ENCODE assay signal across 13 cellular contexts in the genomic region with DNA sequence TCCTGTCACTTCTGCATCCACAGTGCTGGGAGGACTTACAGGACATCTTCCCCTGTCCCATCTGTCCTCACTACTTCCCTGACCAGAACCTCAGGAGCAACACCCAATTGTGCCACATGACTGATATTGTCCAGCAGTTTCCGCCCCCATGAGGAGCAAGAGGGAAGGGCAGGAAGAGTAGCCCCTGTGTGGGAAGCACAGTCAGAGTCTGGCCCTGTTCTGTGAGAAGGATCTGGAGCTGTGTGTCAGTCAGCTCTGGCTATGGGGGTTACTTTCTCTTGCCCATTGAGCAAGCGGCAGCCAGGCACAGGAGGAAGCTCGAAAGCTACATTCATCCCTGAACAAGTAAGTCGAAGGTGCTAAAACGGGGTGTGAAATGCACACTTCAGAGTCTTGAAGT. TPM values are rescaled to one million over a fixed set of nuclear protein-coding genes. Genes with fewer than 3 reads are reported as not detected.
DNase-seq lines count a peak whose midpoint lies in the region; ATAC-seq, FAIRE-seq and TF ChIP-seq lines count a peak whose summit lies in the region.
"Had no signal": no experiment of that assay in that cellular context is flagged by ENCODE, and none has a peak within 500 bp of the region (broad histone marks: within the 10 kb centered on the region; RNA-seq: fewer than 3 reads in every experiment).

No MANE protein-coding gene starts in this region.

- 80% methylated on average over 5 of the region's 5 CpGs; no CpG with 5 or more reads in 1 of the 2 experiments for WGBS in H1 (ENCODE audit: extremely low coverage in 1 of 2, insufficient coverage in 1 of 2, insufficient read length in 1 of 2, insufficient replicate concordance in 2 of 2, low coverage in 1 of 2, low lambda C conversion rate in 2 of 2, missing lambda C conversion rate in 1 of 2), 2 experiments

- H3K27me3 ChIP-seq in H1 (replicated peaks in 1 of 4; ENCODE audit: control insufficient read depth in 3 of 4, extremely low read depth in 1 of 4, insufficient read depth in 3 of 4, low read length in 3 of 4), result no peaks in the 10 kb centered on the region
- H3K27me3 ChIP-seq in upper lobe of right lung, result no peaks in the 10 kb centered on the region

- H4K5ac ChIP-seq in H1 (ENCODE audit: insufficient read length, low read depth, low read length), result no peak overlapping the region

- no peak overlapping the region for H2BK15ac ChIP-seq in H1 (ENCODE audit: low read length)

- no peak for TF ChIP-seq EP300 in H1 (IDR thresholded peaks at IDR 0.05; ENCODE audit: borderline replicate concordance in 1 of 2, low read depth in 2 of 2, low read length in 2 of 2)

- H2AFZ ChIP-seq in H1 (ENCODE audit: low read length), result peak overlapping the region; percentile 99

- H3K9me3 ChIP-seq in H1 (ENCODE audit: insufficient read depth in 2 of 2, low read depth in 1 of 2, low read length in 1 of 2) (peaks cover 0 to 3% of the 10 kb centered on the region in 2 experiments; a peak in 1 of 4 replicates), upper lobe of right lung (no peaks in the 10 kb centered on the region)

- no peak overlapping the region for H2BK5ac ChIP-seq in H1 (ENCODE audit: low read depth, low read length)

- H3K56ac ChIP-seq in H1 (replicated peaks; ENCODE audit: insufficient read length, low read depth, low read length), result no peak overlapping the region

- no peak overlapping the region for H3K27ac Mint-ChIP-seq in natural killer cell treated with Interleukin-12 subunit alpha and Interleukin-12 subunit beta and Interleukin-15 and Interleukin-18, amount 100 ng/mL, for 72 hours
- no peak overlapping the region for H3K27ac Mint-ChIP-seq in natural killer cell
- H3K27ac Mint-ChIP-seq: CD8-positive, alpha-beta T cell; immature natural killer cell had no signal

- H2AK5ac ChIP-seq in H1 (ENCODE audit: low read depth, low read length), result no peak overlapping the region

- TF ChIP-seq POLR2A in H1 (IDR thresholded peaks at IDR 0.05; ENCODE audit: control extremely low read depth in 1 of 2, low read depth in 2 of 2, low read length in 2 of 2), result no peak

- FAIRE-seq in HTR-8/SVneo (lab: Jason Lieb, UNC), result peak; percentile 44
- FAIRE-seq in H1 (lab: Jason Lieb, UNC), result peak; percentile 68

- H4K8ac ChIP-seq in H1 (ENCODE audit: extremely low read depth, insufficient read depth, low read length), result no peak overlapping the region

- no peak overlapping the region for H3K4me3 ChIP-seq in H1 (ENCODE audit: extremely low read depth in 1 of 4, insufficient read depth in 2 of 4, low read depth in 3 of 4, low read length in 4 of 4)
- no peak overlapping the region for H3K4me3 ChIP-seq in upper lobe of right lung

- no peak overlapping the region for H3K23ac ChIP-seq in H1 (ENCODE audit: insufficient read length)

- no peak for DNase-seq in natural killer cell treated with Interleukin-12 subunit alpha and Interleukin-12 subunit beta and Interleukin-15 and Interleukin-18, amount 100 ng/mL, for 72 hours (ENCODE audit: low spot score)
- DNase-seq in natural killer cell, result no peak
- DNase-seq in HTR-8/SVneo (ENCODE audit: insufficient read length, low spot score), result no peak
- peak in 1 of 2 experiments; percentile 66 for DNase-seq in H1 (ENCODE audit: low read depth in 1 of 2, low spot score in 2 of 2)
- DNase-seq in upper lobe of right lung, result no peak
- no peak for DNase-seq in DMS153 (lab: John Stamatoyannopoulos, UW)
- no peak for DNase-seq in stimulated activated naive CD4-positive, alpha-beta T cell (lab: John Stamatoyannopoulos, UW)
- no peak for DNase-seq in GM19240 (ENCODE audit: insufficient read length, low spot score)
- DNase-seq: caudate nucleus; CD8-positive, alpha-beta T cell; immature natural killer cell; RPMI8226 had no signal

- H3K4me1 ChIP-seq in H1 (replicated peaks in 1 of 4; ENCODE audit: control insufficient read depth in 3 of 4, insufficient read depth in 4 of 4, low read length in 3 of 4), result no peaks in the 10 kb centered on the region
- H3K4me1 ChIP-seq in upper lobe of right lung, result no peaks in the 10 kb centered on the region

- peaks cover 0 to 10% of the 10 kb centered on the region in 2 donors for H3K4me1 Mint-ChIP-seq in natural killer cell treated with Interleukin-12 subunit alpha and Interleukin-12 subunit beta and Interleukin-15 and Interleukin-18, amount 100 ng/mL, for 72 hours (ENCODE audit: low read depth in 2 of 2)
- H3K4me1 Mint-ChIP-seq in natural killer cell, result no peaks in the 10 kb centered on the region
- H3K4me1 Mint-ChIP-seq: immature natural killer cell had no signal

- no peaks in the 10 kb centered on the region for H3K79me1 ChIP-seq in H1 (ENCODE audit: low read depth, low read length)

- H3K9me3 Mint-ChIP-seq in natural killer cell treated with Interleukin-12 subunit alpha and Interleukin-12 subunit beta and Interleukin-15 and Interleukin-18, amount 100 ng/mL, for 72 hours, result no peaks in the 10 kb centered on the region
- H3K9me3 Mint-ChIP-seq in natural killer cell, result no peaks in the 10 kb centered on the region
- H3K9me3 Mint-ChIP-seq: CD8-positive, alpha-beta T cell had no signal

- H3K79me2 ChIP-seq in H1 (ENCODE audit: control insufficient read depth in 1 of 2, insufficient read depth in 2 of 2, low read length in 2 of 2), result no peaks in the 10 kb centered on the region

- H3K4ac ChIP-seq in H1 (replicated peaks; ENCODE audit: insufficient read length, low read depth, low read length), result no peak overlapping the region

- peak; percentile 45 to 62 for TF ChIP-seq RAD21 in H1 (IDR thresholded peaks at IDR 0.05 in 1 of 2, conservative IDR thresholded peaks at IDR 0.05 in 1 of 2; ENCODE audit: low read depth in 2 of 2, low read length in 2 of 2)

- POLR2A ChIA-PET in H1 (lab: Charles Lee; ENCODE audit: partially characterized antibody), result no interaction called here

- no peak overlapping the region for H3K4me3 Mint-ChIP-seq in natural killer cell treated with Interleukin-12 subunit alpha and Interleukin-12 subunit beta and Interleukin-15 and Interleukin-18, amount 100 ng/mL, for 72 hours
- H3K4me3 Mint-ChIP-seq in natural killer cell, result no peak overlapping the region
- H3K4me3 Mint-ChIP-seq: CD8-positive, alpha-beta T cell; immature natural killer cell had no signal

- no peak overlapping the region for H2BK120ac ChIP-seq in H1 (replicated peaks; ENCODE audit: low read depth, low read length)

- no peaks in the 10 kb centered on the region for H3K36me3 Mint-ChIP-seq in natural killer cell treated with Interleukin-12 subunit alpha and Interleukin-12 subunit beta and Interleukin-15 and Interleukin-18, amount 100 ng/mL, for 72 hours
- H3K36me3 Mint-ChIP-seq in natural killer cell, result no peaks in the 10 kb centered on the region
- H3K36me3 Mint-ChIP-seq: CD8-positive, alpha-beta T cell; immature natural killer cell had no signal

- no peak overlapping the region for H3K18ac ChIP-seq in H1 (ENCODE audit: extremely low read depth, low read length)

- H3K27me3 Mint-ChIP-seq in natural killer cell treated with Interleukin-12 subunit alpha and Interleukin-12 subunit beta and Interleukin-15 and Interleukin-18, amount 100 ng/mL, for 72 hours, result peaks cover 5 to 8% of the 10 kb centered on the region in 2 donors
- peaks cover 6 to 8% of the 10 kb centered on the region in 2 donors for H3K27me3 Mint-ChIP-seq in natural killer cell (ENCODE audit: low read depth in 2 of 2)

- H4K91ac ChIP-seq in H1 (replicated peaks; ENCODE audit: insufficient read length, low read length), result no peak overlapping the region

- CTCF ChIA-PET in H1 (lab: Charles Lee; ENCODE audit: partially characterized antibody), result interaction anchor here (0.5 to 3.1 kb wide), 31 partner anchors 10 to 477 kb away, joined by 3 to 19 read pairs (median 4); partner anchors contain the start of gene TRIM75

- TF ChIP-seq CTCF in natural killer cell (IDR thresholded peaks at IDR 0.05), result no peak
- TF ChIP-seq CTCF in H1 (IDR thresholded peaks at IDR 0.05; ENCODE audit: control extremely low read depth in 1 of 3, insufficient read depth in 1 of 3, low read depth in 1 of 3, low read length in 3 of 3), result peak; percentile 45 to 82 (median 71); a peak in 3 of 4 replicates
- no peak for TF ChIP-seq CTCF in upper lobe of right lung (IDR thresholded peaks at IDR 0.05)

- H3K36me3 ChIP-seq in H1 (ENCODE audit: control insufficient read depth in 2 of 4, insufficient read depth in 4 of 4, low read length in 3 of 4), result no peaks in the 10 kb centered on the region
- H3K36me3 ChIP-seq in upper lobe of right lung, result no peaks in the 10 kb centered on the region

- peak; percentile 81 to 92 for ATAC-seq in natural killer cell treated with Interleukin-12 subunit alpha and Interleukin-12 subunit beta and Interleukin-15 and Interleukin-18, amount 100 ng/mL, for 72 hours
- ATAC-seq in natural killer cell, result no peak
- peak; percentile 48 for ATAC-seq in upper lobe of right lung
- ATAC-seq: CD8-positive, alpha-beta T cell had no signal

- H2BK20ac ChIP-seq in H1 (ENCODE audit: low read length), result no peak overlapping the region

- H3K27ac ChIP-seq in H1 (ENCODE audit: low read depth, low read length) (no peak overlapping the region), upper lobe of right lung (no peak overlapping the region)

- H4K20me1 ChIP-seq in H1 (replicated peaks in 1 of 2; ENCODE audit: control insufficient read depth in 1 of 2, insufficient read depth in 2 of 2, low read length in 2 of 2), result no peaks in the 10 kb centered on the region

- no peak overlapping the region for H3K14ac ChIP-seq in H1 (ENCODE audit: insufficient read length)

- H3K9ac ChIP-seq in H1 (replicated peaks in 1 of 4; ENCODE audit: extremely low read depth in 1 of 4, low read depth in 3 of 4, low read length in 3 of 4), result no peak overlapping the region

- H2BK12ac ChIP-seq in H1 (ENCODE audit: low read depth, low read length), result no peak overlapping the region

- no peaks in the 10 kb centered on the region for H3K23me2 ChIP-seq in H1 (ENCODE audit: low read depth, low read length)

- H3K4me2 ChIP-seq in H1 (ENCODE audit: insufficient read depth in 1 of 2, low read depth in 2 of 2, low read length in 2 of 2), result no peak overlapping the region

- intact Hi-C loops in natural killer cell (cut with micrococcal nuclease), result no loop called here
- intact Hi-C loops in upper lobe of right lung (cut with DNase I), result no loop called here

RNA-seq across cellular contexts. Expression of gene TRIM60, which starts 14.8 kb away (rescaled TPM):
- not detected for total RNA-seq in natural killer cell treated with Interleukin-12 subunit alpha and Interleukin-12 subunit beta and Interleukin-15 and Interleukin-18, amount 100 ng/mL, for 72 hours
- total RNA-seq in natural killer cell (not detected), upper lobe of right lung (not detected)
- total RNA-seq in H1 (2021; fragmentation: NEBNext Ultra II Directional; extraction: Animal tissue kit (Norgen Biotek cat#: 25700)), result not detected in 2 replicates
- polyA plus RNA-seq in H1 (2011; rRNA removed), result not detected in 2 replicates
- polyA plus RNA-seq in H1 (2011; cell fraction: cytosol; rRNA removed), result not detected
- not detected for polyA plus RNA-seq in H1 (2011; cell fraction: nucleus; rRNA removed)
- not detected in 4 replicates for polyA plus RNA-seq in H1 (2012, experiment 1 of 2)
- polyA plus RNA-seq in H1 (2012, experiment 2 of 2), result not detected
- not detected for polyA plus RNA-seq in H1 (2013, experiment 1 of 2)
- not detected for polyA plus RNA-seq in H1 (2013, experiment 2 of 2)
- not detected in 2 replicates for polyA minus RNA-seq in H1 (2011; rRNA and poly(A)+ RNA removed)
- not detected for polyA minus RNA-seq in H1 (2011; cell fraction: cytosol; rRNA and poly(A)+ RNA removed)
- not detected for polyA minus RNA-seq in H1 (2011; cell fraction: nucleus; rRNA and poly(A)+ RNA removed)
- total RNA-seq: activated CD8-positive, alpha-beta memory T cell treated with anti-CD3 and anti-CD28 coated beads for 36 hours; CD8-positive, alpha-beta T cell had no signal
- polyA plus RNA-seq: immature natural killer cell had no signal

RNA-seq across cellular contexts. Expression of gene TRIM75, which starts 36.7 kb away (rescaled TPM):
- not detected for total RNA-seq in natural killer cell treated with Interleukin-12 subunit alpha and Interleukin-12 subunit beta and Interleukin-15 and Interleukin-18, amount 100 ng/mL, for 72 hours
- total RNA-seq in natural killer cell, result not detected
- total RNA-seq in H1 (2021; fragmentation: NEBNext Ultra II Directional; extraction: Animal tissue kit (Norgen Biotek cat#: 25700)), result not detected in 2 replicates
- not detected in 2 replicates for polyA plus RNA-seq in H1 (2011; rRNA removed)
- polyA plus RNA-seq in H1 (2011; cell fraction: cytosol; rRNA removed), result not detected
- not detected for polyA plus RNA-seq in H1 (2011; cell fraction: nucleus; rRNA removed)
- not detected in 4 replicates for polyA plus RNA-seq in H1 (2012, experiment 1 of 2)
- not detected for polyA plus RNA-seq in H1 (2012, experiment 2 of 2)
- polyA plus RNA-seq in H1 (2013, experiment 1 of 2), result not detected
- not detected for polyA plus RNA-seq in H1 (2013, experiment 2 of 2)
- polyA minus RNA-seq in H1 (2011; rRNA and poly(A)+ RNA removed), result not detected in 2 replicates
- polyA minus RNA-seq in H1 (2011; cell fraction: cytosol; rRNA and poly(A)+ RNA removed), result not detected
- polyA minus RNA-seq in H1 (2011; cell fraction: nucleus; rRNA and poly(A)+ RNA removed), result not detected
- not detected for total RNA-seq in upper lobe of right lung
- total RNA-seq: activated CD8-positive, alpha-beta memory T cell treated with anti-CD3 and anti-CD28 coated beads for 36 hours; CD8-positive, alpha-beta T cell had no signal
- polyA plus RNA-seq: immature natural killer cell had no signal

RNA-seq across cellular contexts. Expression of gene TRIM61, which starts 39.5 kb away (rescaled TPM):
- total RNA-seq in natural killer cell treated with Interleukin-12 subunit alpha and Interleukin-12 subunit beta and Interleukin-15 and Interleukin-18, amount 100 ng/mL, for 72 hours, result 1 to 10 TPM; 3.6 to 4.6 TPM
- total RNA-seq in natural killer cell, result 1 to 10 TPM; 1.1 to 2.0 (median 1.2) TPM
- 4.1 and 5.0 TPM in 2 replicates for total RNA-seq in H1 (2021; fragmentation: NEBNext Ultra II Directional; extraction: Animal tissue kit (Norgen Biotek cat#: 25700))
- 0.05 and 0.18 TPM in 2 replicates for polyA plus RNA-seq in H1 (2011; rRNA removed)
- 0.18 TPM for polyA plus RNA-seq in H1 (2011; cell fraction: cytosol; rRNA removed)
- 0.07 TPM for polyA plus RNA-seq in H1 (2011; cell fraction: nucleus; rRNA removed)
- 0.23 to 0.46 TPM (median 0.41 TPM) in 4 replicates for polyA plus RNA-seq in H1 (2012, experiment 1 of 2)
- not detected for polyA plus RNA-seq in H1 (2012, experiment 2 of 2)
- 3.1 TPM for polyA plus RNA-seq in H1 (2013, experiment 1 of 2)
- 3.6 TPM for polyA plus RNA-seq in H1 (2013, experiment 2 of 2)
- polyA minus RNA-seq in H1 (2011; rRNA and poly(A)+ RNA removed), result 0.93 and 1.2 TPM in 2 replicates
- polyA minus RNA-seq in H1 (2011; cell fraction: cytosol; rRNA and poly(A)+ RNA removed), result not detected
- polyA minus RNA-seq in H1 (2011; cell fraction: nucleus; rRNA and poly(A)+ RNA removed), result 0.70 TPM
- 1.2 TPM for total RNA-seq in upper lobe of right lung

Comparison
In these comparisons a context has a peak if more than half of its experiments do, and no peak if none do; other contexts are left out.
1. ATAC-seq: peak in natural killer cell treated with Interleukin-12 subunit alpha and Interleukin-12 subunit beta and Interleukin-15 and Interleukin-18, amount 100 ng/mL, for 72 hours (2 of 2) and upper lobe of right lung (single experiment); none in natural killer cell (0 of 3).
2. CTCF ChIP-seq: peak in H1 (3 of 3); none in natural killer cell (single experiment) and upper lobe of right lung (single experiment).